In the genomic region with DNA sequence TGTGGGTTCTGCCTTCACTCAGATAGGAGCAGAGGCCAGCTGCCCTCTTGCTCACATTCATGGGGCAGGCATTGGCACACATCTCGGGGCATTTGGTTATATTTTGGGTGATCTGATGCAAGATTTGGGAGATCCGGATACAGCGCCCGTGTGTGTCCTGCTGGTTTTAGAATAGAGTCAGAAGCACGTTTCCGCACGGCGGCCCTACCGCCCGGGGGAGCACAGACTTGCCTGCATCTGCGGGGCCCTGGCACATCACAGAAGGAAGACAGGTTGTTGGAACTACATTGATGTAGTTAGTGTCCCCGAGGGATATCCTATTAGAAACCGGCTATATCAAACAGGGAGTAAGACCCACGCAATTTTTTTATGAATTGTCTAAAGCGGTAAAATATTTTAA, we compare ENCODE assay signal across 28 cellular contexts.
"Had no signal": no experiment of that assay in that cellular context is flagged by ENCODE, and none has a peak within 500 bp of the region (broad histone marks: within the 10 kb centered on the region; RNA-seq: fewer than 3 reads in every experiment).

No MANE protein-coding gene starts in this region.

- H3K9me3 ChIP-seq: ovary, psoas muscle, right lobe of liver, sigmoid colon, stomach, thoracic aorta, thyroid gland, tibial nerve, upper lobe of right lung, uterus had no signal

- H3K27me3 Mint-ChIP-seq: stimulated activated naive B cell treated with anti-CD40 and anti-IgM and Interleukin-4, amounts not matched to agents 10 μg/mL and 1 μg/mL and 100 μg/mL, for 72 hours had no signal

- H3K4me3 Mint-ChIP-seq: natural killer cell; nephron; neural progenitor cell; stimulated activated effector memory CD8-positive, alpha-beta T cell treated with anti-CD3 and anti-CD28 coated beads, Interleukin-12 subunit alpha, Interleukin-12 subunit beta, amount 100 ng/mL, for 72 hours; stimulated activated naive B cell treated with anti-CD40 and anti-IgM and Interleukin-4, amounts not matched to agents 10 μg/mL and 1 μg/mL and 100 μg/mL, for 72 hours; stimulated activated naive CD8-positive, alpha-beta T cell treated with anti-CD3 and anti-CD28 coated beads, Interleukin-15, Interleukin-2, amounts not matched to agents 100 ng/mL and 50 ng/mL, for 24 hours had no signal

- H3K4me3 ChIP-seq: neural progenitor cell, ovary, psoas muscle, right lobe of liver, sigmoid colon, stomach, thoracic aorta, thyroid gland, tibial nerve, upper lobe of right lung, uterus had no signal

- DNase-seq: natural killer cell; occipital lobe; ovary; posterior cingulate gyrus; psoas muscle; right cardiac atrium; right lobe of liver; sigmoid colon; small intestine; stimulated activated CD4-positive, alpha-beta T cell treated with anti-CD3 and anti-CD28 coated beads, Interleukin-15, amount 100 ng/mL, for 24 hours; stimulated activated CD4-positive, alpha-beta T cell treated with anti-CD3 and anti-CD28 coated beads, Interleukin-2, amount 100 ng/mL, for 24 hours; stimulated activated CD4-positive, alpha-beta T cell treated with anti-CD3 and anti-CD28 coated beads, Interleukin-2, amount 100 ng/mL, for 48 hours; stimulated activated CD4-positive, alpha-beta T cell treated with anti-CD3 and anti-CD28 coated beads, Interleukin-4, amount 100 ng/mL, for 24 hours; stimulated activated naive B cell treated with anti-CD40 and anti-IgM and Interleukin-4, amounts not matched to agents 10 μg/mL and 1 μg/mL and 100 μg/mL, for 72 hours; stimulated activated naive CD4-positive, alpha-beta T cell treated with Interleukin-2 at 50 U/mL for 16 hours; stomach; thyroid gland; trophoblast cell; upper lobe of right lung; uterus had no signal

- H3K4me1 Mint-ChIP-seq: natural killer cell; nephron; stimulated activated naive B cell treated with anti-CD40 and anti-IgM and Interleukin-4, amounts not matched to agents 10 μg/mL and 1 μg/mL and 100 μg/mL, for 72 hours had no signal

- H3K27ac ChIP-seq: neural progenitor cell, ovary, parathyroid adenoma, psoas muscle, right lobe of liver, sigmoid colon, stomach, thoracic aorta, thyroid gland, tibial nerve, upper lobe of right lung, uterus had no signal

- H3K4me1 ChIP-seq: neural progenitor cell, parathyroid adenoma, psoas muscle, stomach, thyroid gland, tibial nerve, upper lobe of right lung, uterus had no signal

- H3K27ac Mint-ChIP-seq: natural killer cell; nephron; neural progenitor cell; progenitor cell of endocrine pancreas; stimulated activated effector memory CD8-positive, alpha-beta T cell treated with anti-CD3 and anti-CD28 coated beads, Interleukin-12 subunit alpha, Interleukin-12 subunit beta, amount 100 ng/mL, for 72 hours; stimulated activated naive B cell treated with anti-CD40 and anti-IgM and Interleukin-4, amounts not matched to agents 10 μg/mL and 1 μg/mL and 100 μg/mL, for 72 hours; stimulated activated naive CD8-positive, alpha-beta T cell treated with anti-CD3 and anti-CD28 coated beads, Interleukin-15, Interleukin-2, amounts not matched to agents 100 ng/mL and 50 ng/mL, for 24 hours had no signal

- ATAC-seq: natural killer cell; psoas muscle; right cardiac atrium; right lobe of liver; stimulated activated effector memory CD8-positive, alpha-beta T cell treated with anti-CD3 and anti-CD28 coated beads, Interleukin-12 subunit alpha, Interleukin-12 subunit beta, amount 100 ng/mL, for 72 hours; stimulated activated naive B cell treated with anti-CD40 and anti-IgM and Interleukin-4, amounts not matched to agents 10 μg/mL and 1 μg/mL and 100 μg/mL, for 72 hours; upper lobe of right lung had no signal

- H3K27me3 ChIP-seq: neural progenitor cell, ovary, right lobe of liver, sigmoid colon, stomach, thyroid gland, tibial nerve, upper lobe of right lung, uterus had no signal

- H3K36me3 ChIP-seq: neural progenitor cell, ovary, right lobe of liver, sigmoid colon, stomach, thoracic aorta, thyroid gland, tibial nerve, upper lobe of right lung, uterus had no signal

- H3K9me3 Mint-ChIP-seq: nephron; neural progenitor cell; stimulated activated effector memory CD8-positive, alpha-beta T cell treated with anti-CD3 and anti-CD28 coated beads, Interleukin-12 subunit alpha, Interleukin-12 subunit beta, amount 100 ng/mL, for 72 hours had no signal

- H3K36me3 Mint-ChIP-seq: natural killer cell; neural progenitor cell; stimulated activated effector memory CD8-positive, alpha-beta T cell treated with anti-CD3 and anti-CD28 coated beads, Interleukin-12 subunit alpha, Interleukin-12 subunit beta, amount 100 ng/mL, for 72 hours; stimulated activated naive B cell treated with anti-CD40 and anti-IgM and Interleukin-4, amounts not matched to agents 10 μg/mL and 1 μg/mL and 100 μg/mL, for 72 hours had no signal
